1 cellular context compared by ENCODE assay signal in genomic region chr4:1010522-1011021, GRCh38.
TF ChIP-seq lines count a peak whose summit lies in the region.

No MANE protein-coding gene starts in this region.

TF ChIP-seq in H1, 55 proteins besides CTCF, POLR2A, EP300 and RAD21:
- TF ChIP-seq SUZ12 (IDR thresholded peaks at IDR 0.05; ENCODE audit: low read length) (peak; percentile 69; the same call in 1 of the 2 replicates), RNF2 (IDR thresholded peaks at IDR 0.05; ENCODE audit: borderline replicate concordance, low read depth, low read length, missing control alignments, poor library complexity, severe bottlenecking) (peak; percentile 44), CHD2 (IDR thresholded peaks at IDR 0.05; ENCODE audit: low read length) (no peak), GTF2F1 (IDR thresholded peaks at IDR 0.05; ENCODE audit: borderline replicate concordance, low read depth, low read length) (no peak), SIRT6 (IDR thresholded peaks at IDR 0.05; ENCODE audit: low read length) (no peak), ASH2L (IDR thresholded peaks at IDR 0.05; ENCODE audit: low read length) (no peak), KDM4A (IDR thresholded peaks at IDR 0.05; ENCODE audit: low read depth, low read length, severe bottlenecking) (peak; percentile 16), EZH2 (IDR thresholded peaks at IDR 0.05; ENCODE audit: low read depth, low read length, severe bottlenecking) (peak; percentile 74)
- TF ChIP-seq, protein P1, sequence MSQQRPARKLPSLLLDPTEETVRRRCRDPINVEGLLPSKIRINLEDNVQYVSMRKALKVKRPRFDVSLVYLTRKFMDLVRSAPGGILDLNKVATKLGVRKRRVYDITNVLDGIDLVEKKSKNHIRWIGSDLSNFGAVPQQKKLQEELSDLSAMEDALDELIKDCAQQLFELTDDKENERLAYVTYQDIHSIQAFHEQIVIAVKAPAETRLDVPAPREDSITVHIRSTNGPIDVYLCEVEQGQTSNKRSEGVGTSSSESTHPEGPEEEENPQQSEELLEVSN (IDR thresholded peaks at IDR 0.05) = 0 out of 2 replicates have a peak, but pooled peaks have one; percentile 35
TF ChIP-seq in H1: peak in this region for 5.
